ENCODE assay signal across 8 cellular contexts in the genomic region with DNA sequence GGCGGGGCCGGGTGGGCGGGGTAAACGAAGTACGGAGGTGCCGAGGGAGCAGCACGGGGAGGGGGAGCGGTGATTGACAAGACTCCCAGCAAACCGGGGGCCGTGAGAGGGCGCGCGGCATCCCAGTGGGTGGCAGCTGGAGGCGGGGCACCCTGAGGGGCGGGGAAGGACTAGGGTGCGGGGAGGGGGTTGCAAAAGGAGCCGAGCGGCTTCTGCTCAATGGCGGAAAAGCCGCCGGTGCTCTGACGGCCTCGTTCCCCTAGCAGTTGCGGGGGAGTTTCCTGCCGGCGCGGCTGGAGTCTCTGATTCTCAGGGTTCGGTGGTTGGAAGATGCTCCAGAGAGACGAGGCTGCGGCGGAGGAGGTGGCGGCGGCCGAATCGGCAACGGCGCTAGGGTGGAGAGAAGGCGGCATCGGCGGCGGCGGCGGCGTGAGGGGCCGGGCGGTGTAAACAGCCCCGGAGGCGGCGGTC. TPM values are rescaled to one million over a fixed set of nuclear protein-coding genes. Genes with fewer than 3 reads are reported as not detected.
DNase-seq lines count a peak whose midpoint lies in the region; ATAC-seq lines count a peak whose summit lies in the region.

TSS of gene PPM1B (plus strand) at position 192 of the 471 bp plus-strand sequence. CDS start 32,325 bp downstream, outside the sequence.

- ATAC-seq in HG03432 (IDR thresholded peaks at IDR 0.05; ENCODE audit: unreplicated experiment) = peak; percentile 79

- DNase-seq in NCI-H2227 (lab: John Stamatoyannopoulos, UW; ENCODE audit: unreplicated experiment) (peak; percentile 100), NCI-H2227 treated with DMSO at 0.1 percent for 48 hours (lab: John Stamatoyannopoulos, UW) (no peak), mesenteric fat pad (ENCODE audit: low spot score) (peak; percentile 100), NCI-H2171 treated with DMSO at 0.1 percent for 48 hours (lab: John Stamatoyannopoulos, UW) (no peak)
- peak; percentile 99 for DNase-seq in activated CD4-positive, CD25-positive, alpha-beta regulatory T cell treated with anti-CD3 and anti-CD28 coated beads, Interleukin-2, amount 50 U/mL, for 72 hours
- DNase-seq in stimulated activated CD8-positive, alpha-beta memory T cell treated with anti-CD3 and anti-CD28 coated beads, Interleukin-15, amount 100 ng/mL, for 4 hours (ENCODE audit: low read depth in 2 of 2) = peak; percentile 99

- peak within 1 kb of the TSS; percentile 99 for H3K27ac ChIP-seq in cingulate gyrus (ENCODE audit: low read depth, low read length)

RNA-seq across cellular contexts. Expression of gene PPM1B, which starts in this region (rescaled TPM):
- total RNA-seq in mesenteric fat pad = 66.8 TPM

Comparison
In these comparisons a context has a peak if more than half of its experiments do, and no peak if none do; other contexts are left out.
1. DNase-seq: peak in NCI-H2227 (single experiment), activated CD4-positive, CD25-positive, alpha-beta regulatory T cell treated with anti-CD3 and anti-CD28 coated beads, Interleukin-2, amount 50 U/mL, for 72 hours (single experiment), mesenteric fat pad (single experiment) and stimulated activated CD8-positive, alpha-beta memory T cell treated with anti-CD3 and anti-CD28 coated beads, Interleukin-15, amount 100 ng/mL, for 4 hours (2 of 2); none in NCI-H2227 treated with DMSO at 0.1 percent for 48 hours (single experiment) and NCI-H2171 treated with DMSO at 0.1 percent for 48 hours (single experiment).